In genomic region chr3:130379274-130379673, GRCh38 we compare ENCODE assay signal across 17 cellular contexts. TPM values are rescaled to one million over a fixed set of nuclear protein-coding genes. Genes with fewer than 3 reads are reported as not detected.
"Had no signal": no experiment of that assay in that cellular context is flagged by ENCODE, and none has a peak within 500 bp of the region (broad histone marks: within the 10 kb centered on the region; RNA-seq: fewer than 3 reads in every experiment).

No MANE protein-coding gene starts in this region.

- H3K27ac ChIP-seq: ascending aorta, foreskin keratinocyte, heart right ventricle had no signal

- H3K27me3 ChIP-seq: ascending aorta, foreskin keratinocyte had no signal

- DNase-seq: activated CD4-positive, alpha-beta memory T cell treated with anti-CD3 and anti-CD28 coated beads for 36 hours; activated naive CD8-positive, alpha-beta T cell treated with anti-CD3 and anti-CD28 coated beads, Interleukin-2, amount 10 ng/mL, durations not matched to agents 7 days and 5 days; activated T-cell treated with anti-CD3 and anti-CD28 coated beads, Interleukin-2, amount 50 U/mL, for 48 hours; cortex of kidney; effector CD8-positive, alpha-beta T cell; foreskin keratinocyte; heart right ventricle; left ventricle myocardium superior; mesendoderm; stimulated activated CD4-positive, alpha-beta T cell treated with anti-CD3 and anti-CD28 coated beads, Interleukin-15, amount 100 ng/mL, for 24 hours; stimulated activated CD4-positive, alpha-beta T cell treated with anti-CD3 and anti-CD28 coated beads, Interleukin-4, amount 100 ng/mL, for 24 hours; SW 1271 had no signal

- FAIRE-seq: keratinocyte had no signal

- H3K36me3 ChIP-seq: ascending aorta, heart right ventricle had no signal

- H3K4me3 ChIP-seq: ascending aorta, heart right ventricle had no signal

- H3K4me1 ChIP-seq: ascending aorta, foreskin keratinocyte, heart right ventricle had no signal

- H3K9me3 ChIP-seq: ascending aorta, heart right ventricle had no signal

- ATAC-seq: foreskin keratinocyte, heart right ventricle, left ventricle myocardium superior had no signal

RNA-seq across cellular contexts. Expression of gene COL6A5, which starts 33.8 kb away (rescaled TPM):
- total RNA-seq: activated CD4-positive, alpha-beta memory T cell treated with anti-CD3 and anti-CD28 coated beads for 36 hours; activated naive CD8-positive, alpha-beta T cell treated with anti-CD3 and anti-CD28 coated beads, Interleukin-2, amount 10 ng/mL, durations not matched to agents 7 days and 5 days; ascending aorta; cardiac septum; foreskin keratinocyte; heart right ventricle; left ventricle myocardium superior; osteocyte had no signal
- polyA plus RNA-seq: foreskin keratinocyte, heart right ventricle, keratinocyte, neural cell had no signal
